14 cellular contexts compared by ENCODE assay signal in genomic region chr15:60804986-60805949, GRCh38.
A peak's percentile ranks its signal among the peaks of the same experiment; 100 is the strongest.
DNase-seq lines count a peak whose midpoint lies in the region; ATAC-seq and TF ChIP-seq lines count a peak whose summit lies in the region.
"Had no signal": no experiment of that assay in that cellular context is flagged by ENCODE, and none has a peak within 500 bp of the region (broad histone marks: within the 10 kb centered on the region; RNA-seq: fewer than 3 reads in every experiment).

No MANE protein-coding gene starts in this region.

- H3K4me1 Mint-ChIP-seq in activated T-cell treated with anti-CD3 and anti-CD28 coated beads, Interleukin-2, amount 50 U/mL, for 4 hours (ENCODE audit: low read depth): peaks cover 80% of the 10 kb centered on the region

- POLR2A ChIA-PET in A673 (lab: Charles Lee; ENCODE audit: low non-redundant PET): no interaction called here

- no TSS peak for BruUV-seq in A673 (replicated peaks; lab: Mats Ljungman, UMichigan)

- H3K36me3 ChIP-seq in A673 (ENCODE audit: insufficient read depth, low read length, poor library complexity, severe bottlenecking) (no peaks in the 10 kb centered on the region), iPS-15b (ENCODE audit: control insufficient read depth, insufficient read depth, low read length) (no peaks in the 10 kb centered on the region)
- H3K36me3 ChIP-seq: BE2C, vagina had no signal

- TF ChIP-seq CTCF in A673 (conservative IDR thresholded peaks at IDR 0.05; ENCODE audit: low read depth, low read length) (no peak), astrocyte of the cerebellum (IDR thresholded peaks at IDR 0.05; ENCODE audit: low read depth, low read length, missing control alignments) (no peak)

- H3K27me3 ChIP-seq in A673 (replicated peaks; ENCODE audit: insufficient read depth, low read depth, low read length, poor library complexity): peaks cover 6% of the 10 kb centered on the region
- H3K27me3 ChIP-seq in iPS-15b (ENCODE audit: control insufficient read depth, insufficient read depth, low read length): no peaks in the 10 kb centered on the region
- H3K27me3 ChIP-seq: BE2C, vagina had no signal

- intact Hi-C loops in A673 (cut with micrococcal nuclease; ENCODE audit: unreplicated experiment): no loop called here

- CTCF ChIA-PET in A673 (lab: Charles Lee): interaction anchor here (0.5 kb wide), 1 partner anchor 726 kb away, joined by 3 read pairs; no protein-coding TSS in a partner anchor

- H3K36me3 Mint-ChIP-seq in activated T-cell treated with anti-CD3 and anti-CD28 coated beads, Interleukin-2, amount 50 U/mL, for 4 hours (ENCODE audit: insufficient read depth): no peaks in the 10 kb centered on the region

- H3K9me3 ChIP-seq in A673 (ENCODE audit: low read depth, low read length, poor library complexity, severe bottlenecking) (no peaks in the 10 kb centered on the region), iPS-15b (ENCODE audit: control insufficient read depth, insufficient read depth, low read length) (no peaks in the 10 kb centered on the region)
- H3K9me3 ChIP-seq: BE2C, vagina had no signal

- ATAC-seq in activated T-cell treated with anti-CD3 and anti-CD28 coated beads, Interleukin-2, amount 50 U/mL, for 4 hours: no peak
- ATAC-seq: HCT116, Panc1 had no signal

- DNase-seq in A673 (ENCODE audit: low spot score) (peak; percentile 77), LHCN-M2 (ENCODE audit: low read depth) (peak; percentile 96), astrocyte of the cerebellum (ENCODE audit: low read depth) (peak; percentile 84), GM19240 (ENCODE audit: insufficient read length, low spot score) (no peak), EL (no peak), CD1c-positive myeloid dendritic cell (ENCODE audit: extremely low spot score) (no peak)
- DNase-seq in activated T-cell treated with anti-CD3 and anti-CD28 coated beads, Interleukin-2, amount 50 U/mL, for 4 hours: no peak
- DNase-seq: BE2C; stimulated activated CD4-positive, alpha-beta T cell treated with anti-CD3 and anti-CD28 coated beads, Interleukin-4, amount 100 ng/mL, for 1 hour had no signal

- no peak overlapping the region for H3K4me3 ChIP-seq in A673 (ENCODE audit: low read depth, low read length, poor library complexity, severe bottlenecking)
- H3K4me3 ChIP-seq in astrocyte of the cerebellum (ENCODE audit: low read depth, low read length): no peak overlapping the region
- no peak overlapping the region for H3K4me3 ChIP-seq in iPS-15b (ENCODE audit: low read depth, low read length)
- H3K4me3 ChIP-seq: vagina had no signal

- H3K27ac ChIP-seq in A673 (ENCODE audit: low read depth, low read length, poor library complexity, severe bottlenecking): no peak overlapping the region
- H3K27ac ChIP-seq: vagina had no signal

- in situ Hi-C loops in astrocyte of the cerebellum (cut with HindIII; ENCODE audit: low sequenced_read_pairs): no loop called here

- no peaks in the 10 kb centered on the region for H3K9me3 Mint-ChIP-seq in activated T-cell treated with anti-CD3 and anti-CD28 coated beads, Interleukin-2, amount 50 U/mL, for 4 hours
- H3K9me3 Mint-ChIP-seq: dendritic cell treated with granulocyte-macrophage colony-stimulating factor and Interleukin-4, amounts not matched to agents 40 ng/mL and 50 ng/mL, for 4 days had no signal

- peak overlapping the region; percentile 51 for H3K9ac ChIP-seq in iPS-15b (ENCODE audit: low read depth, low read length)

- H3K4me1 ChIP-seq in A673 (ENCODE audit: insufficient read depth, low read length, poor library complexity, severe bottlenecking): no peaks in the 10 kb centered on the region
- peaks cover 25% of the 10 kb centered on the region for H3K4me1 ChIP-seq in iPS-15b (ENCODE audit: control insufficient read depth, insufficient read depth, low read length)
- H3K4me1 ChIP-seq: vagina had no signal

- no peak overlapping the region for H3K4me3 Mint-ChIP-seq in activated T-cell treated with anti-CD3 and anti-CD28 coated beads, Interleukin-2, amount 50 U/mL, for 4 hours
- H3K4me3 Mint-ChIP-seq: dendritic cell treated with granulocyte-macrophage colony-stimulating factor and Interleukin-4, amounts not matched to agents 40 ng/mL and 50 ng/mL, for 4 days had no signal

- no peaks in the 10 kb centered on the region for H3K27me3 Mint-ChIP-seq in activated T-cell treated with anti-CD3 and anti-CD28 coated beads, Interleukin-2, amount 50 U/mL, for 4 hours (ENCODE audit: low read depth)

Comparison
In these comparisons a context has a peak if more than half of its experiments do, and no peak if none do; other contexts are left out.
1. DNase-seq: peak in A673 (single experiment), LHCN-M2 (single experiment) and astrocyte of the cerebellum (single experiment); none in GM19240 (single experiment), EL (single experiment), activated T-cell treated with anti-CD3 and anti-CD28 coated beads, Interleukin-2, amount 50 U/mL, for 4 hours (single experiment) and CD1c-positive myeloid dendritic cell (single experiment).